8 cellular contexts compared by ENCODE assay signal in the genomic region with DNA sequence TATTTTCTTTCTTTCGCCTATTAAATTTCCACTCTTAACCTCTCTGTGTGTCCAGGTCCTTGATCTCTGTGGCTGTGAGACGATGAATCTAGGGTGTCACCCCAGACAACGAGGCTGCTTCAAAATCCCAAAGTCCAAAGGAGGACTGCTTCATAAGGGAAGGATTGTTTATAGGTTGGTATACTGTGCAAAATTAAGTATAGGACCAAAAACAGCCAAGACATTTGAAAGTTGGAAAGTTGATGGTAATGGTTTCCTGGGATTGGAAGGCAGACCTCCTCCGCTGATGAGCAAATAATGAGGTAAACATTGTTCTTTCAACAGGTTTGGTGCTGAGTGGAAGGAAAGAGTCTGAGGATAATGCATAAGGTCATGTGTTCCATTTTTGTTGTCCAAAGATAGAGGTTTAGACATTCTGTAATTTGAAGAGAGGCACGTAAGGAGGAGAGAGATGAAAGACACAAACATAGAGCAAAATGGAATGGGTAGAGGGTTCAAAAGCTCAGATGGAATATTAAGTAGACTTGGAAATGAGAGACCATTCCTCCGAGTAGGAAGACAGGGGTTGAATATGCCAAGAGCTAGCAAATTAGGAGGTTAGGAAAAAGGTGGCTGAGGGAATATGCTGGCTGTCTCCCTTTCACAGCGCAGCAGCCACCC. TPM values are rescaled to one million over a fixed set of nuclear protein-coding genes. Genes with fewer than 3 reads are reported as not detected.
A peak's percentile ranks its signal among the peaks of the same experiment; 100 is the strongest.
DNase-seq lines count a peak whose midpoint lies in the region; ATAC-seq and TF ChIP-seq lines count a peak whose summit lies in the region.

No MANE protein-coding gene starts in this region.

- 50 to 56% methylated on average over 7 of the region's 7 CpGs for WGBS in tibial nerve, 2 donors

- no peaks in the 10 kb centered on the region for H3K9me3 ChIP-seq in iPS-20b (ENCODE audit: insufficient read depth, low read depth, low read length)
- H3K9me3 ChIP-seq in tibial nerve, result no peaks in the 10 kb centered on the region
- no peaks in the 10 kb centered on the region for H3K9me3 ChIP-seq in Peyer's patch

- no peaks in the 10 kb centered on the region for H3K36me3 ChIP-seq in iPS-20b (ENCODE audit: insufficient read depth, low read depth, low read length)
- no peaks in the 10 kb centered on the region for H3K36me3 ChIP-seq in tibial nerve
- no peaks in the 10 kb centered on the region for H3K36me3 ChIP-seq in Peyer's patch

- no peak for DNase-seq in activated naive CD4-positive, alpha-beta T cell treated with anti-CD3 and anti-CD28 coated beads, Interleukin-2, amount 10 ng/mL, durations not matched to agents 7 days and 5 days
- no peak for DNase-seq in activated naive CD4-positive, alpha-beta T cell treated with anti-CD3 and anti-CD28 coated beads, Interleukin-2, amount 50 U/mL, for 16 hours
- no peak for DNase-seq in activated CD8-positive, alpha-beta T cell treated with anti-CD3 and anti-CD28 coated beads, Interleukin-2, amount 10 ng/mL, durations not matched to agents 7 days and 5 days
- DNase-seq in tibial nerve (ENCODE audit: low spot score in 2 of 2) (no peak), NCI-H510A (lab: John Stamatoyannopoulos, UW) (no peak), Peyer's patch (no peak)

- peak overlapping the region; percentile 93 for H3K4me3 ChIP-seq in iPS-20b (ENCODE audit: low read length)
- H3K4me3 ChIP-seq in tibial nerve, result peak overlapping the region in 3 of 4 donors; percentile 46 to 75 (median 52)
- H3K4me3 ChIP-seq in Peyer's patch, result peak overlapping the region in 2 of 4 donors; percentile 64 to 67

- peaks cover 9% of the 10 kb centered on the region for H3K4me1 ChIP-seq in iPS-20b (ENCODE audit: insufficient read depth, low read length)
- H3K4me1 ChIP-seq in tibial nerve, result peaks cover 0 to 28% (median 0%) of the 10 kb centered on the region in 4 donors
- H3K4me1 ChIP-seq in Peyer's patch, result peaks cover 0 to 6% (median 0%) of the 10 kb centered on the region in 4 donors

- TF ChIP-seq CTCF in tibial nerve (IDR thresholded peaks at IDR 0.05), result no peak
- TF ChIP-seq CTCF in Peyer's patch (IDR thresholded peaks at IDR 0.05), result no peak

- peak overlapping the region; percentile 80 for H3K4me3 Mint-ChIP-seq in activated naive CD4-positive, alpha-beta T cell treated with anti-CD3 and anti-CD28 coated beads, Interleukin-2, amount 10 ng/mL, durations not matched to agents 7 days and 5 days
- peak overlapping the region; percentile 90 for H3K4me3 Mint-ChIP-seq in activated CD8-positive, alpha-beta T cell treated with anti-CD3 and anti-CD28 coated beads, Interleukin-2, amount 10 ng/mL, durations not matched to agents 7 days and 5 days

- CTCF ChIA-PET in activated naive CD4-positive, alpha-beta T cell treated with anti-CD3 and anti-CD28 coated beads, Interleukin-2, amount 10 ng/mL, durations not matched to agents 7 days and 5 days (lab: Charles Lee), result interaction anchor here (1.0 to 3.0 kb wide), 5 partner anchors 31 to 144 kb away, joined by 3 to 20 read pairs (median 4); no protein-coding TSS in a partner anchor
- CTCF ChIA-PET in activated CD8-positive, alpha-beta T cell treated with anti-CD3 and anti-CD28 coated beads, Interleukin-2, amount 10 ng/mL, durations not matched to agents 7 days and 5 days (lab: Charles Lee), result interaction anchor here (1.1 to 3.6 kb wide), 4 partner anchors 35 to 143 kb away, joined by 3 to 25 read pairs (median 14); no protein-coding TSS in a partner anchor

- H3K27ac ChIP-seq in iPS-20b (ENCODE audit: low read length), result no peak overlapping the region
- peak overlapping the region in 2 of 4 donors; percentile 91 to 92 for H3K27ac ChIP-seq in tibial nerve
- H3K27ac ChIP-seq in Peyer's patch, result peak overlapping the region in 2 of 4 donors; percentile 60 to 75

- TF ChIP-seq EP300 in tibial nerve (IDR thresholded peaks at IDR 0.05), result no peak

- peaks cover 6% of the 10 kb centered on the region for H3K36me3 Mint-ChIP-seq in activated naive CD4-positive, alpha-beta T cell treated with anti-CD3 and anti-CD28 coated beads, Interleukin-2, amount 10 ng/mL, durations not matched to agents 7 days and 5 days
- peaks cover 9% of the 10 kb centered on the region for H3K36me3 Mint-ChIP-seq in activated CD8-positive, alpha-beta T cell treated with anti-CD3 and anti-CD28 coated beads, Interleukin-2, amount 10 ng/mL, durations not matched to agents 7 days and 5 days (ENCODE audit: low read depth)

- H3K27me3 ChIP-seq in iPS-20b (ENCODE audit: insufficient read depth, low read length) (peaks cover 13% of the 10 kb centered on the region), tibial nerve (peaks cover 0 to 12% of the 10 kb centered on the region in 2 donors), Peyer's patch (no peaks in the 10 kb centered on the region)

- no peaks in the 10 kb centered on the region for H3K9me3 Mint-ChIP-seq in activated naive CD4-positive, alpha-beta T cell treated with anti-CD3 and anti-CD28 coated beads, Interleukin-2, amount 10 ng/mL, durations not matched to agents 7 days and 5 days
- no peaks in the 10 kb centered on the region for H3K9me3 Mint-ChIP-seq in activated CD8-positive, alpha-beta T cell treated with anti-CD3 and anti-CD28 coated beads, Interleukin-2, amount 10 ng/mL, durations not matched to agents 7 days and 5 days (ENCODE audit: insufficient read depth)

- peaks cover 54% of the 10 kb centered on the region for H3K4me1 Mint-ChIP-seq in activated naive CD4-positive, alpha-beta T cell treated with anti-CD3 and anti-CD28 coated beads, Interleukin-2, amount 10 ng/mL, durations not matched to agents 7 days and 5 days
- peaks cover 50% of the 10 kb centered on the region for H3K4me1 Mint-ChIP-seq in activated CD8-positive, alpha-beta T cell treated with anti-CD3 and anti-CD28 coated beads, Interleukin-2, amount 10 ng/mL, durations not matched to agents 7 days and 5 days (ENCODE audit: low read depth)

- POLR2A ChIA-PET in activated CD8-positive, alpha-beta T cell treated with anti-CD3 and anti-CD28 coated beads, Interleukin-2, amount 10 ng/mL, durations not matched to agents 7 days and 5 days (lab: Charles Lee), result interaction anchor here (1.1 to 1.2 kb wide), 2 partner anchors 36 to 96 kb away, joined by 3 to 6 read pairs; no protein-coding TSS in a partner anchor

- H3K9ac ChIP-seq in iPS-20b (ENCODE audit: low read depth, low read length), result peak overlapping the region; percentile 89; the same call in 1 of the 2 replicates

- no peak for ATAC-seq in activated CD8-positive, alpha-beta T cell treated with anti-CD3 and anti-CD28 coated beads, Interleukin-2, amount 10 ng/mL, durations not matched to agents 7 days and 5 days
- ATAC-seq in activated CD4-positive, CD25-positive, alpha-beta regulatory T cell treated with anti-CD3 and anti-CD28 coated beads, Interleukin-2, amount 50 U/mL, for 24 hours, result no peak

- TF ChIP-seq POLR2A in tibial nerve (IDR thresholded peaks at IDR 0.05) (no peak), Peyer's patch (IDR thresholded peaks at IDR 0.05) (no peak)

- peaks cover 55% of the 10 kb centered on the region for H3K27me3 Mint-ChIP-seq in activated naive CD4-positive, alpha-beta T cell treated with anti-CD3 and anti-CD28 coated beads, Interleukin-2, amount 10 ng/mL, durations not matched to agents 7 days and 5 days
- peaks cover 51% of the 10 kb centered on the region for H3K27me3 Mint-ChIP-seq in activated CD8-positive, alpha-beta T cell treated with anti-CD3 and anti-CD28 coated beads, Interleukin-2, amount 10 ng/mL, durations not matched to agents 7 days and 5 days (ENCODE audit: low read depth)

- H3K27ac Mint-ChIP-seq in activated naive CD4-positive, alpha-beta T cell treated with anti-CD3 and anti-CD28 coated beads, Interleukin-2, amount 10 ng/mL, durations not matched to agents 7 days and 5 days, result no peak overlapping the region
- H3K27ac Mint-ChIP-seq in activated CD8-positive, alpha-beta T cell treated with anti-CD3 and anti-CD28 coated beads, Interleukin-2, amount 10 ng/mL, durations not matched to agents 7 days and 5 days, result no peak overlapping the region

RNA-seq across cellular contexts. Expression of gene ZNF311, which starts 24.8 kb away (rescaled TPM):
- total RNA-seq in activated CD8-positive, alpha-beta T cell treated with anti-CD3 and anti-CD28 coated beads, Interleukin-2, amount 10 ng/mL, durations not matched to agents 7 days and 5 days, result under 1 TPM; 0.39 to 0.40 TPM
- total RNA-seq in tibial nerve (1 to 10 TPM in 3 of 4 donors, under 1 TPM in 1; 0.84 to 3.7 (median 1.6) TPM), Peyer's patch (1 to 10 TPM in 3 of 4 donors, not detected in 1; 1.2 to 1.4 (median 1.3) TPM)

RNA-seq across cellular contexts. Expression of gene TRIM27, which starts 56.5 kb away (rescaled TPM):
- 10 to 100 TPM; 58.3 to 60.1 TPM for total RNA-seq in activated CD8-positive, alpha-beta T cell treated with anti-CD3 and anti-CD28 coated beads, Interleukin-2, amount 10 ng/mL, durations not matched to agents 7 days and 5 days
- 10 to 100 TPM; 57.5 to 90.9 (median 72.4) TPM for total RNA-seq in tibial nerve
- total RNA-seq in Peyer's patch, result 10 to 100 TPM; 52.2 to 71.4 (median 64.2) TPM
